ENCODE assay signal across 8 cellular contexts in genomic region chr16:10744370-10745030, GRCh38. TPM values are rescaled to one million over a fixed set of nuclear protein-coding genes. Genes with fewer than 3 reads are reported as not detected.
DNase-seq lines count a peak whose midpoint lies in the region; ATAC-seq, FAIRE-seq and TF ChIP-seq lines count a peak whose summit lies in the region.

No MANE protein-coding gene starts in this region.

- H3K27ac ChIP-seq in HUES64 (ENCODE audit: low read depth, low read length) = no peak overlapping the region
- peak overlapping the region; percentile 17 to 80 for H3K27ac ChIP-seq in lung (ENCODE audit: low read depth in 1 of 2, low read length in 1 of 2)
- H3K27ac ChIP-seq in upper lobe of left lung = peak overlapping the region; percentile 92 to 100 (median 96)

- no peak for TF ChIP-seq CTCF in CD14-positive monocyte (IDR thresholded peaks at IDR 0.05)
- TF ChIP-seq CTCF in bronchial epithelial cell (IDR thresholded peaks at IDR 0.05; ENCODE audit: insufficient read depth, low read length, severe bottlenecking) = no peak
- TF ChIP-seq CTCF in lung (IDR thresholded peaks at IDR 0.05; ENCODE audit: control extremely low read depth, extremely low read depth) = no peak
- no peak for TF ChIP-seq CTCF in upper lobe of left lung (IDR thresholded peaks at IDR 0.05)

- TF ChIP-seq POLR2A in upper lobe of left lung (IDR thresholded peaks at IDR 0.05) = no peak

- FAIRE-seq in bronchial epithelial cell (lab: Jason Lieb, UNC) = no peak

- ATAC-seq in lung (ENCODE audit: insufficient read depth, low FRiP score) (no peak), upper lobe of left lung (ENCODE audit: low FRiP score in 2 of 2) (peak in 1 of 2 donors; percentile 50)

- peak overlapping the region; percentile 87 to 100 (median 100) for H3K27ac Mint-ChIP-seq in CD14-positive monocyte

- DNase-seq in CD14-positive monocyte (ENCODE audit: low spot score) = no peak
- DNase-seq in bronchial epithelial cell (ENCODE audit: low read depth) = no peak
- no peak for DNase-seq in lung (ENCODE audit: low spot score)
- peak in 1 of 2 donors; percentile 62 for DNase-seq in upper lobe of left lung
- DNase-seq in NCI-H1417 treated with DMSO at 0.1 percent for 48 hours (lab: John Stamatoyannopoulos, UW) = no peak
- no peak for DNase-seq in NCI-H146 treated with DMSO at 0.1 percent for 48 hours (lab: John Stamatoyannopoulos, UW; ENCODE audit: unreplicated experiment)
- no peak for DNase-seq in activated CD4-positive, alpha-beta T cell treated with anti-CD3 and anti-CD28 coated beads for 48 hours

- no peak for TF ChIP-seq EP300 in upper lobe of left lung (IDR thresholded peaks at IDR 0.05)

- H3K9me3 Mint-ChIP-seq in CD14-positive monocyte = peaks cover 0 to 2% (median 0%) of the 10 kb centered on the region in 7 donors

- no peaks in the 10 kb centered on the region for H3K9me3 ChIP-seq in HUES64 (ENCODE audit: insufficient read depth, low read depth, low read length)
- no peaks in the 10 kb centered on the region for H3K9me3 ChIP-seq in lung (ENCODE audit: control insufficient read depth in 2 of 2, insufficient read depth in 1 of 2, low read length in 1 of 2)
- no peaks in the 10 kb centered on the region for H3K9me3 ChIP-seq in upper lobe of left lung

- peak overlapping the region; percentile 92 to 97 for H3K4me3 Mint-ChIP-seq in CD14-positive monocyte

- H3K27me3 ChIP-seq in HUES64 (ENCODE audit: insufficient read depth, low read length) (no peaks in the 10 kb centered on the region), bronchial epithelial cell (ENCODE audit: control insufficient read depth, insufficient read depth, low read length) (no peaks in the 10 kb centered on the region), lung (ENCODE audit: control insufficient read depth, insufficient read depth) (no peaks in the 10 kb centered on the region), upper lobe of left lung (no peaks in the 10 kb centered on the region)

- intact Hi-C loops in CD14-positive monocyte (cut with micrococcal nuclease) = loop anchor here (5.0 to 10.0 kb wide), 3 partner anchors 150 to 200 kb away; partner anchors contain the start of genes CLEC16A (in 1 of the 2) and DEXI (in 1 of the 2)

- peaks cover 13% of the 10 kb centered on the region; the same call in 1 of the 2 replicates for H3K36me3 ChIP-seq in HUES64 (ENCODE audit: insufficient read depth, low read length)
- H3K36me3 ChIP-seq in bronchial epithelial cell (ENCODE audit: control insufficient read depth, insufficient read depth, low read length) = no peaks in the 10 kb centered on the region
- peaks cover 0 to 10% of the 10 kb centered on the region in 2 donors for H3K36me3 ChIP-seq in lung (ENCODE audit: control insufficient read depth in 2 of 2, insufficient read depth in 2 of 2, low read length in 2 of 2)
- H3K36me3 ChIP-seq in upper lobe of left lung = peaks cover 0 to 30% (median 15%) of the 10 kb centered on the region in 4 donors

- H3K9ac ChIP-seq in HUES64 (ENCODE audit: low read depth, low read length) = peak overlapping the region; percentile 46

- peaks cover 0 to 3% (median 0%) of the 10 kb centered on the region in 3 donors for H3K27me3 Mint-ChIP-seq in CD14-positive monocyte (ENCODE audit: low read depth in 3 of 3)

- H3K4me1 ChIP-seq in HUES64 (ENCODE audit: insufficient read depth, low read length) (no peaks in the 10 kb centered on the region), lung (ENCODE audit: control insufficient read depth in 2 of 2, insufficient read depth in 2 of 2, low read length in 2 of 2) (peaks cover 3 to 5% of the 10 kb centered on the region in 2 donors), upper lobe of left lung (peaks cover 17 to 28% (median 22%) of the 10 kb centered on the region in 4 donors)

- 45% methylated on average over 17 of the region's 17 CpGs for WGBS in HUES64
- 41 to 46% methylated on average over 17 of the region's 17 CpGs for WGBS in lung, 2 donors
- WGBS in upper lobe of left lung, 2 donors = 39 to 43% methylated on average over 16 to 17 of the region's 17 CpGs

- H3K4me1 Mint-ChIP-seq in CD14-positive monocyte = peaks cover 37% of the 10 kb centered on the region

- H3K36me3 Mint-ChIP-seq in CD14-positive monocyte = peaks cover 44 to 49% of the 10 kb centered on the region in 2 donors

- H3K4me3 ChIP-seq in HUES64 (ENCODE audit: low read length) = peak overlapping the region; percentile 86
- peak overlapping the region; percentile 61 for H3K4me3 ChIP-seq in bronchial epithelial cell (ENCODE audit: low read depth, low read length)
- no peak overlapping the region for H3K4me3 ChIP-seq in lung
- peak overlapping the region in 3 of 4 donors; percentile 57 to 68 (median 64) for H3K4me3 ChIP-seq in upper lobe of left lung

RNA-seq across cellular contexts. Expression of gene NUBP1, which starts 0.9 kb away (rescaled TPM):
- polyA plus RNA-seq in CD14-positive monocyte = 10 to 100 TPM; 54.3 to 56.6 TPM
- polyA plus RNA-seq in HUES64 (2013, experiment 1 of 2) = 42.2 TPM
- 42.2 TPM for polyA plus RNA-seq in HUES64 (2013, experiment 2 of 2)
- 12.9 and 16.6 TPM in 2 replicates for total RNA-seq in bronchial epithelial cell
- 10 to 100 TPM; 28.4 to 39.7 TPM for total RNA-seq in lung
- polyA plus RNA-seq in lung = 10 to 100 TPM; 42.4 to 44.2 TPM
- total RNA-seq in upper lobe of left lung = 10 to 100 TPM; 16.8 to 40.3 (median 34.6) TPM

RNA-seq across cellular contexts. Expression of gene TEKT5, which starts 49.8 kb away (rescaled TPM):
- polyA plus RNA-seq in CD14-positive monocyte (not detected), lung (under 1 TPM; 0.13 to 0.30 TPM)
- not detected for polyA plus RNA-seq in HUES64 (2013, experiment 1 of 2)
- polyA plus RNA-seq in HUES64 (2013, experiment 2 of 2) = 0.51 TPM
- total RNA-seq in bronchial epithelial cell (0.26 and 0.53 TPM in 2 replicates), lung (under 1 TPM; 0.28 to 0.34 TPM), upper lobe of left lung (1 to 10 TPM in 1 of 6 donors, under 1 TPM in 2, not detected in 3; 0.20 to 2.1 (median 0.44) TPM)
